In genomic region chr11:71454470-71455113, GRCh38 we compare ENCODE assay signal across 9 cellular contexts. TPM values are rescaled to one million over a fixed set of nuclear protein-coding genes. Genes with fewer than 3 reads are reported as not detected.
A peak's percentile ranks its signal among the peaks of the same experiment; 100 is the strongest.
DNase-seq lines count a peak whose midpoint lies in the region; ATAC-seq, FAIRE-seq and TF ChIP-seq lines count a peak whose summit lies in the region.
"Had no signal": no experiment of that assay in that cellular context is flagged by ENCODE, and none has a peak within 500 bp of the region (broad histone marks: within the 10 kb centered on the region; RNA-seq: fewer than 3 reads in every experiment).

No MANE protein-coding gene starts in this region.

- no peak overlapping the region for H3K4ac ChIP-seq in H1 (replicated peaks; ENCODE audit: insufficient read length, low read depth, low read length)

- no peak overlapping the region for H3K23ac ChIP-seq in H1 (ENCODE audit: insufficient read length)

- DNase-seq in activated gamma-delta T cell treated with Interleukin-2 at 50 U/mL for 16 hours (peak; percentile 28), activated gamma-delta T cell (lab: John Stamatoyannopoulos, UW) (no peak), T follicular helper cell (ENCODE audit: low read depth) (peak; percentile 39), H1 (ENCODE audit: low read depth in 1 of 2, low spot score in 2 of 2) (no peak), anterior cingulate cortex (lab: John Stamatoyannopoulos, UW) (no peak)
- DNase-seq in stimulated activated naive CD8-positive, alpha-beta T cell treated with anti-CD3 and anti-CD28 coated beads, Interleukin-15, amount 100 ng/mL, for 72 hours: no peak
- DNase-seq in stimulated activated CD4-positive, alpha-beta T cell treated with anti-CD3 and anti-CD28 coated beads, Interleukin-15, amount 100 ng/mL, for 24 hours: no peak

- peaks cover 70% of the 10 kb centered on the region for H3K4me1 Mint-ChIP-seq in stimulated activated naive CD8-positive, alpha-beta T cell treated with anti-CD3 and anti-CD28 coated beads, Interleukin-15, amount 100 ng/mL, for 72 hours

- H3K9me3 Mint-ChIP-seq in stimulated activated naive CD8-positive, alpha-beta T cell treated with anti-CD3 and anti-CD28 coated beads, Interleukin-15, amount 100 ng/mL, for 72 hours: no peaks in the 10 kb centered on the region

- H3K4me1 ChIP-seq in H1 (replicated peaks in 1 of 4; ENCODE audit: control insufficient read depth in 3 of 4, insufficient read depth in 4 of 4, low read length in 3 of 4): peaks cover 3 to 10% (median 7%) of the 10 kb centered on the region in 4 experiments; a peak in 6 of 7 replicates

- POLR2A ChIA-PET in H1 (lab: Charles Lee; ENCODE audit: partially characterized antibody): no interaction called here

- no peak for ATAC-seq in stimulated activated naive CD8-positive, alpha-beta T cell treated with anti-CD3 and anti-CD28 coated beads, Interleukin-15, amount 100 ng/mL, for 72 hours
- no peak for ATAC-seq in GM21447 (IDR thresholded peaks at IDR 0.05; ENCODE audit: unreplicated experiment)
- ATAC-seq: gastroesophageal sphincter had no signal

- H3K36me3 ChIP-seq in H1 (ENCODE audit: control insufficient read depth in 2 of 4, insufficient read depth in 4 of 4, low read length in 3 of 4): peaks cover 4 to 24% (median 8%) of the 10 kb centered on the region in 4 experiments; a peak in 5 of 8 replicates

- no peak overlapping the region for H3K18ac ChIP-seq in H1 (ENCODE audit: extremely low read depth, low read length)

- no peak for FAIRE-seq in H1 (lab: Jason Lieb, UNC)

- peak overlapping the region in 1 of 2 experiments; percentile 97; a peak in 1 of 4 replicates for H3K4me2 ChIP-seq in H1 (ENCODE audit: insufficient read depth in 1 of 2, low read depth in 2 of 2, low read length in 2 of 2)

- TF ChIP-seq EP300 in H1 (IDR thresholded peaks at IDR 0.05; ENCODE audit: borderline replicate concordance in 1 of 2, low read depth in 2 of 2, low read length in 2 of 2): no peak

- TF ChIP-seq CTCF in H1 (IDR thresholded peaks at IDR 0.05; ENCODE audit: control extremely low read depth in 1 of 3, insufficient read depth in 1 of 3, low read depth in 1 of 3, low read length in 3 of 3): peak in 2 of 3 experiments; percentile 8 to 25; a peak in 2 of 4 replicates

- H3K9ac ChIP-seq in H1 (replicated peaks in 1 of 4; ENCODE audit: extremely low read depth in 1 of 4, low read depth in 3 of 4, low read length in 3 of 4): no peak overlapping the region

- H2BK120ac ChIP-seq in H1 (replicated peaks; ENCODE audit: low read depth, low read length): no peak overlapping the region

- no peak overlapping the region for H2AK5ac ChIP-seq in H1 (ENCODE audit: low read depth, low read length)

- H2AFZ ChIP-seq in H1 (ENCODE audit: low read length): no peak overlapping the region

- peaks cover 0 to 19% of the 10 kb centered on the region in 2 experiments; a peak in 2 of 4 replicates for H3K79me2 ChIP-seq in H1 (ENCODE audit: control insufficient read depth in 1 of 2, insufficient read depth in 2 of 2, low read length in 2 of 2)

- no peak overlapping the region for H3K4me3 ChIP-seq in H1 (ENCODE audit: extremely low read depth in 1 of 4, insufficient read depth in 2 of 4, low read depth in 3 of 4, low read length in 4 of 4)

- no peaks in the 10 kb centered on the region for H3K9me3 ChIP-seq in H1 (ENCODE audit: insufficient read depth in 2 of 2, low read depth in 1 of 2, low read length in 1 of 2)
- H3K9me3 ChIP-seq: gastroesophageal sphincter had no signal

- H2BK20ac ChIP-seq in H1 (ENCODE audit: low read length): no peak overlapping the region

- TF ChIP-seq POLR2A in H1 (IDR thresholded peaks at IDR 0.05; ENCODE audit: control extremely low read depth in 1 of 2, low read depth in 2 of 2, low read length in 2 of 2): no peak

- peaks cover 7% of the 10 kb centered on the region; the same call in 1 of the 2 replicates for H3K23me2 ChIP-seq in H1 (ENCODE audit: low read depth, low read length)

- H3K56ac ChIP-seq in H1 (replicated peaks; ENCODE audit: insufficient read length, low read depth, low read length): no peak overlapping the region

- H2BK12ac ChIP-seq in H1 (ENCODE audit: low read depth, low read length): no peak overlapping the region

- CTCF ChIA-PET in H1 (lab: Charles Lee; ENCODE audit: partially characterized antibody): interaction anchor here (1.0 to 2.0 kb wide), 3 partner anchors 16 to 29 kb away, joined by 3 to 4 read pairs (median 3); no protein-coding TSS in a partner anchor

- no peak overlapping the region for H4K91ac ChIP-seq in H1 (replicated peaks; ENCODE audit: insufficient read length, low read length)

- peak overlapping the region; percentile 60 to 95 for H3K4me3 Mint-ChIP-seq in stimulated activated naive CD8-positive, alpha-beta T cell treated with anti-CD3 and anti-CD28 coated beads, Interleukin-15, amount 100 ng/mL, for 72 hours

- no peak overlapping the region for H2BK5ac ChIP-seq in H1 (ENCODE audit: low read depth, low read length)

- no peak overlapping the region for H3K27ac ChIP-seq in H1 (ENCODE audit: low read depth, low read length)
- H3K27ac ChIP-seq: gastroesophageal sphincter had no signal

- H3K27me3 ChIP-seq in H1 (replicated peaks in 1 of 4; ENCODE audit: control insufficient read depth in 3 of 4, extremely low read depth in 1 of 4, insufficient read depth in 3 of 4, low read length in 3 of 4): no peaks in the 10 kb centered on the region
- H3K27me3 ChIP-seq: gastroesophageal sphincter had no signal

- H3K27me3 Mint-ChIP-seq in stimulated activated naive CD8-positive, alpha-beta T cell treated with anti-CD3 and anti-CD28 coated beads, Interleukin-15, amount 100 ng/mL, for 72 hours: no peaks in the 10 kb centered on the region

- no peak overlapping the region for H4K8ac ChIP-seq in H1 (ENCODE audit: extremely low read depth, insufficient read depth, low read length)

- 76% methylated on average over 7 of the region's 7 CpGs; no CpG with 5 or more reads in 1 of the 2 experiments for WGBS in H1 (ENCODE audit: extremely low coverage in 1 of 2, insufficient coverage in 1 of 2, insufficient read length in 1 of 2, insufficient replicate concordance in 2 of 2, low coverage in 1 of 2, low lambda C conversion rate in 2 of 2, missing lambda C conversion rate in 1 of 2), 2 experiments

- no peak overlapping the region for H4K5ac ChIP-seq in H1 (ENCODE audit: insufficient read length, low read depth, low read length)

- H2BK15ac ChIP-seq in H1 (ENCODE audit: low read length): no peak overlapping the region

- peaks cover 3% of the 10 kb centered on the region; the same call in 1 of the 2 replicates for H3K79me1 ChIP-seq in H1 (ENCODE audit: low read depth, low read length)

- no peak overlapping the region for H3K14ac ChIP-seq in H1 (ENCODE audit: insufficient read length)

- H4K20me1 ChIP-seq in H1 (replicated peaks in 1 of 2; ENCODE audit: control insufficient read depth in 1 of 2, insufficient read depth in 2 of 2, low read length in 2 of 2): peaks cover 5 to 12% of the 10 kb centered on the region in 2 experiments

- peak; percentile 24 to 33; a peak in 1 of 4 replicates for TF ChIP-seq RAD21 in H1 (IDR thresholded peaks at IDR 0.05 in 1 of 2, conservative IDR thresholded peaks at IDR 0.05 in 1 of 2; ENCODE audit: low read depth in 2 of 2, low read length in 2 of 2)

- H3K27ac Mint-ChIP-seq in stimulated activated naive CD8-positive, alpha-beta T cell treated with anti-CD3 and anti-CD28 coated beads, Interleukin-15, amount 100 ng/mL, for 72 hours: peak overlapping the region in 1 of 2 donors; percentile 85

TF ChIP-seq in H1, 55 proteins besides CTCF, POLR2A, EP300 and RAD21:
- TF ChIP-seq JUN (IDR thresholded peaks at IDR 0.05; ENCODE audit: low read depth, low read length) (no peak), KDM1A (IDR thresholded peaks at IDR 0.05; ENCODE audit: borderline replicate concordance, low read length) (no peak), SP2 (IDR thresholded peaks at IDR 0.05; ENCODE audit: low read length) (no peak), ATF2 (IDR thresholded peaks at IDR 0.05; ENCODE audit: low read length) (no peak), RFX5 (IDR thresholded peaks at IDR 0.05; ENCODE audit: borderline replicate concordance, low read depth, low read length) (no peak), TAF1 (IDR thresholded peaks at IDR 0.05; ENCODE audit: low read depth, low read length) (no peak), HDAC6 (IDR thresholded peaks at IDR 0.05; ENCODE audit: low read depth, low read length) (no peak), TCF12 (IDR thresholded peaks at IDR 0.05; ENCODE audit: low read depth, low read length) (no peak)

RNA-seq across cellular contexts. Expression of gene NADSYN1, which starts 1.6 kb away (rescaled TPM):
- 36.2 and 38.3 TPM in 2 replicates for total RNA-seq in H1 (2021; fragmentation: NEBNext Ultra II Directional; extraction: Animal tissue kit (Norgen Biotek cat#: 25700))
- polyA plus RNA-seq in H1 (2011; rRNA removed): 38.6 and 46.9 TPM in 2 replicates
- 47.2 TPM for polyA plus RNA-seq in H1 (2011; cell fraction: cytosol; rRNA removed)
- 123 TPM for polyA plus RNA-seq in H1 (2011; cell fraction: nucleus; rRNA removed)
- 33.7 to 49.7 TPM (median 43.4 TPM) in 4 replicates for polyA plus RNA-seq in H1 (2012, experiment 1 of 2)
- 35.4 TPM for polyA plus RNA-seq in H1 (2012, experiment 2 of 2)
- 27.1 TPM for polyA plus RNA-seq in H1 (2013, experiment 1 of 2)
- 23.0 TPM for polyA plus RNA-seq in H1 (2013, experiment 2 of 2)
- polyA minus RNA-seq in H1 (2011; rRNA and poly(A)+ RNA removed): 51.7 and 52.2 TPM in 2 replicates
- 20.0 TPM for polyA minus RNA-seq in H1 (2011; cell fraction: cytosol; rRNA and poly(A)+ RNA removed)
- polyA minus RNA-seq in H1 (2011; cell fraction: nucleus; rRNA and poly(A)+ RNA removed): 49.1 TPM

RNA-seq across cellular contexts. Expression of gene DHCR7, which starts 6.4 kb away (rescaled TPM):
- 144 and 148 TPM in 2 replicates for total RNA-seq in H1 (2021; fragmentation: NEBNext Ultra II Directional; extraction: Animal tissue kit (Norgen Biotek cat#: 25700))
- 157 and 196 TPM in 2 replicates for polyA plus RNA-seq in H1 (2011; rRNA removed)
- polyA plus RNA-seq in H1 (2011; cell fraction: cytosol; rRNA removed): 108 TPM
- 185 TPM for polyA plus RNA-seq in H1 (2011; cell fraction: nucleus; rRNA removed)
- 120 to 136 TPM (median 129 TPM) in 4 replicates for polyA plus RNA-seq in H1 (2012, experiment 1 of 2)
- 170 TPM for polyA plus RNA-seq in H1 (2012, experiment 2 of 2)
- 351 TPM for polyA plus RNA-seq in H1 (2013, experiment 1 of 2)
- polyA plus RNA-seq in H1 (2013, experiment 2 of 2): 348 TPM
- 125 and 139 TPM in 2 replicates for polyA minus RNA-seq in H1 (2011; rRNA and poly(A)+ RNA removed)
- polyA minus RNA-seq in H1 (2011; cell fraction: cytosol; rRNA and poly(A)+ RNA removed): 116 TPM
- 56.5 TPM for polyA minus RNA-seq in H1 (2011; cell fraction: nucleus; rRNA and poly(A)+ RNA removed)

Comparison
In these comparisons a context has a peak if more than half of its experiments do, and no peak if none do; other contexts are left out.
1. DNase-seq: peak in activated gamma-delta T cell treated with Interleukin-2 at 50 U/mL for 16 hours (single experiment) and T follicular helper cell (single experiment); none in activated gamma-delta T cell (single experiment), H1 (0 of 2), stimulated activated naive CD8-positive, alpha-beta T cell treated with anti-CD3 and anti-CD28 coated beads, Interleukin-15, amount 100 ng/mL, for 72 hours (0 of 2), stimulated activated CD4-positive, alpha-beta T cell treated with anti-CD3 and anti-CD28 coated beads, Interleukin-15, amount 100 ng/mL, for 24 hours (single experiment) and anterior cingulate cortex (0 of 58).